In the genomic region with DNA sequence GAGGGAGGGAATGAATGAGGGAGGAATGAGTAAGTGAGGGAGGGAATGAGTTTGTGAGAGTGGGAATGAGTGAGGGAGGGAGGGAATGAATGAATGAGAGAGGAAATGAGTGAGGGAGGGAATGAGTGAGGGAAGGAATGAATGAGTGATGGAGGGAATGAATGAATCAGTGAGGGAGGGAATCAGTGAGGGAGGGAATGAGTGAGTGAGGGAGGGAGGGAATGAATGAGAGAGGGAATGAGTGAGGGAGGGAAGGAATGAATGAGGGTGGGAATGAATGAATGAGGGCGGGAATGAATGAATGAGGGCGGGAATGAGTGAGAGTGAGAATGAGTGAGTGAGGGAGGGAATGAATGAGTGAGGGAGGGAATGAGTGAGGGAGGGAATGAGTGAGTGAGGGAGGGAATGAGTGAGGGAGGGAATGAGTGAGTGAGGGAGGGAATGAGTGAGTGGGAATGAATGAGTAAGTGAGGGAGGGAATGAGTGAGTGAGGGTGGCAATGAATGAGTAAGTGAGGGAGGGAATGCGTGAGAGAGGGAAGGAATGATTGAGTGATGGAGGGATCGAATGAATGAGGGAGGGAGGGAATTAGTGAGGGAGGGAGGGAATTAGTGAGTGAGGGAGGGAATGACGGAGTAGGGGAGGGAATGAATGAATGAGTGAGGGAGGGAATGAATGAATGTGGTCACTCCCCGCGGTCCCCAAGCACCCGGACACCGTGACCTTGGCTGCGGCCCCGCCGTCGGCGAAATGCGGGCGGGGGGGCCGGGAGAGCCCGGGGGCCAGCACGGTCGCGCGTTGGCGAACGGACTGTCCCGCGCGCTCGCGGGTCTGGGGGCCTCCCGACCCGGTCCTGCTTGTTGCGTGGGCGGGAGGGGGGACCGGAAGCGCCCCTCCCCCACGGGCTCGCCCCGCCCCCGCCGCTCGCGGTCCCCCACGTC, we compare ENCODE assay signal across 9 cellular contexts. TPM values are rescaled to one million over a fixed set of nuclear protein-coding genes. Genes with fewer than 3 reads are reported as not detected.
DNase-seq lines count a peak whose midpoint lies in the region; ATAC-seq and TF ChIP-seq lines count a peak whose summit lies in the region.
"Had no signal": no experiment of that assay in that cellular context is flagged by ENCODE, and none has a peak within 500 bp of the region (broad histone marks: within the 10 kb centered on the region; RNA-seq: fewer than 3 reads in every experiment).

No MANE protein-coding gene starts in this region.

- WGBS in ovary, 3 donors, result 4 to 5% (median 4%) methylated on average over 38 to 42 of the region's 43 CpGs

- TF ChIP-seq EP300 in ovary (IDR thresholded peaks at IDR 0.05), result no peak

- TF ChIP-seq POLR2A in ovary (IDR thresholded peaks at IDR 0.05), result no peak

- peaks cover 21% of the 10 kb centered on the region for H3K4me1 ChIP-seq in ovary (ENCODE audit: insufficient read depth)

- intact Hi-C loops in ovary (cut with DNase I), result no loop called here

- TF ChIP-seq CTCF in epithelial cell of esophagus (IDR thresholded peaks at IDR 0.05; ENCODE audit: insufficient read depth, low read depth, low read length, missing control alignments) (no peak), ovary (IDR thresholded peaks at IDR 0.05) (no peak)

- H3K27me3 ChIP-seq in ovary, result no peaks in the 10 kb centered on the region

- peak overlapping the region; percentile 67 for H3K4me3 ChIP-seq in epithelial cell of esophagus (ENCODE audit: low read length)
- peak overlapping the region; percentile 76 for H3K4me3 ChIP-seq in ovary

- no peaks in the 10 kb centered on the region for H3K9me3 ChIP-seq in ovary

- ATAC-seq in HG02938 (IDR thresholded peaks at IDR 0.05; ENCODE audit: unreplicated experiment), result peak; percentile 22

- DNase-seq in NCI-H2196 treated with DMSO at 0.1 percent for 48 hours (lab: John Stamatoyannopoulos, UW; ENCODE audit: unreplicated experiment), result peak; percentile 71
- no peak for DNase-seq in NCI-H2196 (lab: John Stamatoyannopoulos, UW; ENCODE audit: unreplicated experiment)
- peak; percentile 61 for DNase-seq in RPMI7951 (ENCODE audit: low read depth)
- DNase-seq in epithelial cell of esophagus (ENCODE audit: low read depth), result peak; percentile 60
- no peak for DNase-seq in ovary
- DNase-seq in NCI-H446 (lab: John Stamatoyannopoulos, UW), result no peak
- no peak for DNase-seq in hepatic stellate cell (ENCODE audit: low spot score)

- peak overlapping the region; percentile 93 to 98 for H3K27ac ChIP-seq in ovary

- H3K36me3 ChIP-seq in ovary, result no peaks in the 10 kb centered on the region

RNA-seq across cellular contexts. Expression of a gene that starts 1.1 kb away (rescaled TPM):
- 50.4 and 53.6 TPM in 2 replicates for total RNA-seq in RPMI7951 (2014; rRNA removed; shearing (Covaris generic))
- total RNA-seq in ovary, result 100 to 1,000 TPM in 5 of 7 donors, 10 to 100 TPM in 2; 63.9 to 180 (median 145) TPM
- polyA plus RNA-seq in ovary, result 100 to 1,000 TPM; 104 to 258 TPM

RNA-seq across cellular contexts. Expression of a gene that starts 25.1 kb away (rescaled TPM):
- 1.2 and 2.4 TPM in 2 replicates for total RNA-seq in RPMI7951 (2014; rRNA removed; shearing (Covaris generic))
- 10 to 100 TPM in 1 of 7 donors, 1 to 10 TPM in 5, under 1 TPM in 1; 0.25 to 26.1 (median 2.6) TPM for total RNA-seq in ovary
- under 1 TPM; 0.25 to 0.63 TPM for polyA plus RNA-seq in ovary

RNA-seq across cellular contexts. Expression of a gene that starts 43.4 kb away (rescaled TPM):
- 50.0 and 65.5 TPM in 2 replicates for total RNA-seq in RPMI7951 (2014; rRNA removed; shearing (Covaris generic))
- 10 to 100 TPM; 28.6 to 74.6 (median 41.5) TPM for total RNA-seq in ovary
- 10 to 100 TPM in 1 of 2 donors, 1 to 10 TPM in 1; 6.3 to 40.7 TPM for polyA plus RNA-seq in ovary

RNA-seq across cellular contexts. Expression of a gene that starts 43.4 kb away (rescaled TPM):
- 27.8 and 42.1 TPM in 2 replicates for total RNA-seq in RPMI7951 (2014; rRNA removed; shearing (Covaris generic))
- total RNA-seq in ovary, result 10 to 100 TPM; 47.8 to 68.1 (median 55.4) TPM
- polyA plus RNA-seq in ovary, result 10 to 100 TPM; 26.0 to 67.8 TPM

RNA-seq across cellular contexts. Expression of a gene that starts 52.4 kb away (rescaled TPM):
- total RNA-seq in RPMI7951 (2014; rRNA removed; shearing (Covaris generic)), result not detected in 2 replicates
- total RNA-seq in ovary, result under 1 TPM in 3 of 7 donors, not detected in 4; 0.23 to 0.69 (median 0.65) TPM
- polyA plus RNA-seq in ovary, result under 1 TPM in 1 of 2 donors, not detected in 1; 0.56 TPM
- total RNA-seq: myocyte had no signal

Comparison
In these comparisons a context has a peak if more than half of its experiments do, and no peak if none do; other contexts are left out.
1. DNase-seq: peak in NCI-H2196 treated with DMSO at 0.1 percent for 48 hours (single experiment), RPMI7951 (single experiment) and epithelial cell of esophagus (single experiment); none in NCI-H2196 (single experiment), ovary (0 of 5), NCI-H446 (0 of 2) and hepatic stellate cell (single experiment).